Comparison of ENCODE assay signal across 1 cellular context in genomic region chr1:100188617-100189016, GRCh38.
TF ChIP-seq lines count a peak whose summit lies in the region.

No MANE protein-coding gene starts in this region.

TF ChIP-seq in GM12878, 131 proteins besides CTCF, POLR2A, EP300 and RAD21:
- TF ChIP-seq YBX1 (IDR thresholded peaks at IDR 0.05), result no peak
- TF ChIP-seq SUPT20H (IDR thresholded peaks at IDR 0.05; ENCODE audit: borderline replicate concordance, control insufficient read depth, low read depth, low read length), result no peak
- TF ChIP-seq DPF2 (IDR thresholded peaks at IDR 0.05), result no peak
- TF ChIP-seq USF2 (IDR thresholded peaks at IDR 0.05; ENCODE audit: borderline replicate concordance, low read depth, low read length), result no peak
- no peak for TF ChIP-seq ETV6 (conservative IDR thresholded peaks at IDR 0.05 in 1 of 2, IDR thresholded peaks at IDR 0.05 in 1 of 2; ENCODE audit: borderline replicate concordance in 1 of 2, low read depth in 1 of 2)
- no peak for TF ChIP-seq HSF1 (IDR thresholded peaks at IDR 0.05; ENCODE audit: low read depth, low read length)
- TF ChIP-seq NFYA (IDR thresholded peaks at IDR 0.05; ENCODE audit: borderline replicate concordance, low read depth, low read length), result no peak
- no peak for TF ChIP-seq CHD1 (IDR thresholded peaks at IDR 0.05; ENCODE audit: low read depth, low read length)
- TF ChIP-seq ZBTB4 (CRISPR knock-in tag; IDR thresholded peaks at IDR 0.05), result no peak
- TF ChIP-seq TBL1XR1 (IDR thresholded peaks at IDR 0.05; ENCODE audit: low read depth, low read length), result no peak
- TF ChIP-seq BCL3 (IDR thresholded peaks at IDR 0.05; ENCODE audit: borderline replicate concordance, insufficient read depth, low read depth, low read length, poor library complexity, severe bottlenecking), result no peak
- TF ChIP-seq POLR2AphosphoS2 (IDR thresholded peaks at IDR 0.05; ENCODE audit: low read depth, low read length), result no peak
- peak; percentile 44; the same call in 1 of the 2 replicates for TF ChIP-seq PAX5 (IDR thresholded peaks at IDR 0.05; ENCODE audit: borderline replicate concordance, low read depth, low read length)
- TF ChIP-seq ZNF687 (IDR thresholded peaks at IDR 0.05), result no peak
- peak; percentile 41; the same call in 1 of the 3 replicates for TF ChIP-seq POU2F2 (IDR thresholded peaks at IDR 0.05; ENCODE audit: borderline replicate concordance, low read depth, low read length)
- no peak for TF ChIP-seq CEBPB (IDR thresholded peaks at IDR 0.05; ENCODE audit: borderline replicate concordance in 1 of 2, low read depth in 2 of 2, low read length in 2 of 2)
- no peak for TF ChIP-seq BCLAF1 (IDR thresholded peaks at IDR 0.05)
- TF ChIP-seq E2F8 (IDR thresholded peaks at IDR 0.05; ENCODE audit: low read depth, partially characterized antibody), result no peak
- 0 out of 2 replicates have a peak, but pooled peaks have one; percentile 4 for TF ChIP-seq MEF2A (IDR thresholded peaks at IDR 0.05; ENCODE audit: insufficient read depth, low read depth, low read length)
- TF ChIP-seq RUNX3 (IDR thresholded peaks at IDR 0.05; ENCODE audit: low read length), result peak; percentile 55
- peak; percentile 25 to 44; a peak in 2 of 4 replicates for TF ChIP-seq IKZF2 (IDR thresholded peaks at IDR 0.05)
- no peak for TF ChIP-seq NFXL1 (IDR thresholded peaks at IDR 0.05; ENCODE audit: borderline replicate concordance)
